In genomic region chr6:2127484-2127911, GRCh38 we compare ENCODE assay signal across 8 cellular contexts.
DNase-seq lines count a peak whose midpoint lies in the region; ATAC-seq and TF ChIP-seq lines count a peak whose summit lies in the region.

No MANE protein-coding gene starts in this region.

- DNase-seq in GF-D8 (lab: John Stamatoyannopoulos, UW) (peak; percentile 73), sciatic nerve (ENCODE audit: low spot score) (no peak), glutamatergic neuron (no peak), neuronal stem cell (ENCODE audit: low spot score) (no peak)
- DNase-seq in activated naive CD8-positive, alpha-beta T cell treated with anti-CD3 and anti-CD28 coated beads, Interleukin-2, amount 10 ng/mL, durations not matched to agents 7 days and 5 days = peak; percentile 37

- H3K9me3 Mint-ChIP-seq in activated naive CD8-positive, alpha-beta T cell treated with anti-CD3 and anti-CD28 coated beads, Interleukin-2, amount 10 ng/mL, durations not matched to agents 7 days and 5 days = no peaks in the 10 kb centered on the region
- peaks cover 3% of the 10 kb centered on the region for H3K9me3 Mint-ChIP-seq in glutamatergic neuron (ENCODE audit: unreplicated experiment)

- no peak overlapping the region for H2BK120ac ChIP-seq in neuronal stem cell (ENCODE audit: low read depth, low read length)

- H3K14ac ChIP-seq in neuronal stem cell (ENCODE audit: low read length) = no peak overlapping the region

- H3K27me3 ChIP-seq in neuronal stem cell (ENCODE audit: control insufficient read depth in 3 of 3, insufficient read depth in 3 of 3, low read depth in 1 of 3, low read length in 3 of 3) = no peaks in the 10 kb centered on the region

- H3K36me3 Mint-ChIP-seq in activated naive CD8-positive, alpha-beta T cell treated with anti-CD3 and anti-CD28 coated beads, Interleukin-2, amount 10 ng/mL, durations not matched to agents 7 days and 5 days = peaks cover 4% of the 10 kb centered on the region
- H3K36me3 Mint-ChIP-seq in glutamatergic neuron (ENCODE audit: unreplicated experiment) = no peaks in the 10 kb centered on the region

- no peak overlapping the region for H3K4me3 ChIP-seq in neuronal stem cell (ENCODE audit: low read length in 2 of 2)

- peaks cover 21% of the 10 kb centered on the region for H3K4me1 Mint-ChIP-seq in activated naive CD8-positive, alpha-beta T cell treated with anti-CD3 and anti-CD28 coated beads, Interleukin-2, amount 10 ng/mL, durations not matched to agents 7 days and 5 days
- H3K4me1 Mint-ChIP-seq in glutamatergic neuron (ENCODE audit: low read depth, unreplicated experiment) = no peaks in the 10 kb centered on the region

- POLR2A ChIA-PET in activated naive CD8-positive, alpha-beta T cell treated with anti-CD3 and anti-CD28 coated beads, Interleukin-2, amount 10 ng/mL, durations not matched to agents 7 days and 5 days (lab: Charles Lee) = no interaction called here

- H3K36me3 ChIP-seq in neuronal stem cell (replicated peaks in 1 of 2; ENCODE audit: control insufficient read depth in 2 of 2, insufficient read depth in 2 of 2, low read length in 2 of 2) = peaks cover 0 to 2% of the 10 kb centered on the region in 2 donors

- peak overlapping the region; percentile 18 for H3K4me3 Mint-ChIP-seq in activated naive CD8-positive, alpha-beta T cell treated with anti-CD3 and anti-CD28 coated beads, Interleukin-2, amount 10 ng/mL, durations not matched to agents 7 days and 5 days
- no peak overlapping the region for H3K4me3 Mint-ChIP-seq in glutamatergic neuron (ENCODE audit: unreplicated experiment)

- no peak overlapping the region for H3K18ac ChIP-seq in neuronal stem cell (ENCODE audit: low read length)

- no peak overlapping the region for H4K8ac ChIP-seq in neuronal stem cell (ENCODE audit: low read depth, low read length)

- peaks cover 0 to 3% of the 10 kb centered on the region in 2 donors for H3K9me3 ChIP-seq in neuronal stem cell (replicated peaks in 1 of 2; ENCODE audit: control insufficient read depth in 2 of 2, insufficient read depth in 1 of 2, low read depth in 1 of 2, low read length in 2 of 2)

- intact Hi-C loops in sciatic nerve (cut with DNase I) = no loop called here

- no peak overlapping the region for H3K4me2 ChIP-seq in neuronal stem cell (ENCODE audit: insufficient read depth, low read length, poor library complexity, severe bottlenecking)

- no peak for TF ChIP-seq CTCF in glutamatergic neuron (IDR thresholded peaks at IDR 0.05; ENCODE audit: partially characterized antibody, unreplicated experiment)

- no peak overlapping the region for H3K27ac ChIP-seq in neuronal stem cell (replicated peaks; ENCODE audit: low read length)

- H3K27ac Mint-ChIP-seq in activated naive CD8-positive, alpha-beta T cell treated with anti-CD3 and anti-CD28 coated beads, Interleukin-2, amount 10 ng/mL, durations not matched to agents 7 days and 5 days = peak overlapping the region; percentile 35
- no peak overlapping the region for H3K27ac Mint-ChIP-seq in glutamatergic neuron (ENCODE audit: unreplicated experiment)

- H3K23ac ChIP-seq in neuronal stem cell (ENCODE audit: low read depth, low read length, poor library complexity) = no peak overlapping the region

- H3K4ac ChIP-seq in neuronal stem cell (ENCODE audit: low read length) = no peak overlapping the region

- H2BK15ac ChIP-seq in neuronal stem cell (ENCODE audit: low read length) = no peak overlapping the region

- H2BK5ac ChIP-seq in neuronal stem cell (ENCODE audit: low read length) = no peak overlapping the region

- ATAC-seq in HG03196 (IDR thresholded peaks at IDR 0.05; ENCODE audit: unreplicated experiment) (peak; percentile 40), sciatic nerve (peak; percentile 74), SK-N-SH treated with all-trans-retinoic acid at 6 μM for 48 hours (no peak), HG02840 (IDR thresholded peaks at IDR 0.05; ENCODE audit: low FRiP score, unreplicated experiment) (no peak)
- peak; percentile 70 for ATAC-seq in activated naive CD8-positive, alpha-beta T cell treated with anti-CD3 and anti-CD28 coated beads, Interleukin-2, amount 10 ng/mL, durations not matched to agents 7 days and 5 days (ENCODE audit: low read depth)

- H2AK5ac ChIP-seq in neuronal stem cell (ENCODE audit: low read depth, low read length) = no peak overlapping the region

- no peak overlapping the region for H2AFZ ChIP-seq in neuronal stem cell (ENCODE audit: low read length)

- peaks cover 0 to 5% of the 10 kb centered on the region in 2 donors for H3K4me1 ChIP-seq in neuronal stem cell (ENCODE audit: control insufficient read depth in 2 of 2, insufficient read depth in 1 of 2, low read depth in 1 of 2, low read length in 2 of 2)

- H3K79me1 ChIP-seq in neuronal stem cell (ENCODE audit: low read depth, low read length) = no peaks in the 10 kb centered on the region

- no peak overlapping the region for H2BK12ac ChIP-seq in neuronal stem cell (ENCODE audit: low read length)

- no peak overlapping the region for H4K91ac ChIP-seq in neuronal stem cell (ENCODE audit: low read depth, low read length, poor library complexity)

- H3K27me3 Mint-ChIP-seq in activated naive CD8-positive, alpha-beta T cell treated with anti-CD3 and anti-CD28 coated beads, Interleukin-2, amount 10 ng/mL, durations not matched to agents 7 days and 5 days = no peaks in the 10 kb centered on the region
- H3K27me3 Mint-ChIP-seq in glutamatergic neuron (ENCODE audit: unreplicated experiment) = no peaks in the 10 kb centered on the region

- WGBS in neuronal stem cell (ENCODE audit: extremely low coverage in 2 of 2, insufficient read length in 2 of 2, insufficient replicate concordance in 1 of 2), 2 donors = no CpG with 5 or more reads among the region's 12 CpGs

- no peak overlapping the region for H3K9ac ChIP-seq in neuronal stem cell (ENCODE audit: low read depth, low read length, poor library complexity)

TF ChIP-seq in SK-N-SH treated with all-trans-retinoic acid at 6 μM for 48 hours, 23 proteins besides CTCF, POLR2A, EP300 and RAD21 (continues in another document):
- no peak for TF ChIP-seq BACH2 (CRISPR knock-in tag; IDR thresholded peaks at IDR 0.05; ENCODE audit: borderline replicate concordance)
- no peak for TF ChIP-seq CSDC2 (CRISPR knock-in tag; IDR thresholded peaks at IDR 0.05)
- TF ChIP-seq TSHZ2 (CRISPR knock-in tag; IDR thresholded peaks at IDR 0.05) = no peak
- no peak for TF ChIP-seq ZFP3 (CRISPR knock-in tag; IDR thresholded peaks at IDR 0.05)
- no peak for TF ChIP-seq ESRRG (CRISPR knock-in tag; IDR thresholded peaks at IDR 0.05)
- no peak for TF ChIP-seq ZNF8 (CRISPR knock-in tag; IDR thresholded peaks at IDR 0.05)
- TF ChIP-seq SNAI2 (CRISPR knock-in tag; IDR thresholded peaks at IDR 0.05) = no peak
- no peak for TF ChIP-seq ZNF70 (CRISPR knock-in tag; IDR thresholded peaks at IDR 0.05)
- no peak for TF ChIP-seq ZNF565 (CRISPR knock-in tag; conservative IDR thresholded peaks at IDR 0.05; ENCODE audit: low read depth)
- no peak for TF ChIP-seq CSRNP3 (CRISPR knock-in tag; IDR thresholded peaks at IDR 0.05)
- TF ChIP-seq TCF4 (CRISPR knock-in tag; IDR thresholded peaks at IDR 0.05; ENCODE audit: borderline replicate concordance) = no peak
- TF ChIP-seq ISL1 (CRISPR knock-in tag; IDR thresholded peaks at IDR 0.05) = no peak
- TF ChIP-seq TOX (CRISPR knock-in tag; IDR thresholded peaks at IDR 0.05; ENCODE audit: borderline replicate concordance) = no peak
- TF ChIP-seq GLIS3 (CRISPR knock-in tag; IDR thresholded peaks at IDR 0.05) = no peak
- no peak for TF ChIP-seq PPARA (CRISPR knock-in tag; IDR thresholded peaks at IDR 0.05; ENCODE audit: borderline replicate concordance)
- TF ChIP-seq ARNTL (CRISPR knock-in tag; IDR thresholded peaks at IDR 0.05; ENCODE audit: borderline replicate concordance, low read depth) = no peak
- no peak for TF ChIP-seq OSR1 (CRISPR knock-in tag; IDR thresholded peaks at IDR 0.05)

Comparison
In these comparisons a context has a peak if more than half of its experiments do, and no peak if none do; other contexts are left out.
1. DNase-seq: peak in GF-D8 (single experiment) and activated naive CD8-positive, alpha-beta T cell treated with anti-CD3 and anti-CD28 coated beads, Interleukin-2, amount 10 ng/mL, durations not matched to agents 7 days and 5 days (single experiment); none in sciatic nerve (single experiment), glutamatergic neuron (single experiment) and neuronal stem cell (single experiment).
2. ATAC-seq: peak in HG03196 (single experiment), activated naive CD8-positive, alpha-beta T cell treated with anti-CD3 and anti-CD28 coated beads, Interleukin-2, amount 10 ng/mL, durations not matched to agents 7 days and 5 days (single experiment) and sciatic nerve (single experiment); none in SK-N-SH treated with all-trans-retinoic acid at 6 μM for 48 hours (single experiment) and HG02840 (single experiment).